Comparison of ENCODE assay signal across 8 cellular contexts in the genomic region with DNA sequence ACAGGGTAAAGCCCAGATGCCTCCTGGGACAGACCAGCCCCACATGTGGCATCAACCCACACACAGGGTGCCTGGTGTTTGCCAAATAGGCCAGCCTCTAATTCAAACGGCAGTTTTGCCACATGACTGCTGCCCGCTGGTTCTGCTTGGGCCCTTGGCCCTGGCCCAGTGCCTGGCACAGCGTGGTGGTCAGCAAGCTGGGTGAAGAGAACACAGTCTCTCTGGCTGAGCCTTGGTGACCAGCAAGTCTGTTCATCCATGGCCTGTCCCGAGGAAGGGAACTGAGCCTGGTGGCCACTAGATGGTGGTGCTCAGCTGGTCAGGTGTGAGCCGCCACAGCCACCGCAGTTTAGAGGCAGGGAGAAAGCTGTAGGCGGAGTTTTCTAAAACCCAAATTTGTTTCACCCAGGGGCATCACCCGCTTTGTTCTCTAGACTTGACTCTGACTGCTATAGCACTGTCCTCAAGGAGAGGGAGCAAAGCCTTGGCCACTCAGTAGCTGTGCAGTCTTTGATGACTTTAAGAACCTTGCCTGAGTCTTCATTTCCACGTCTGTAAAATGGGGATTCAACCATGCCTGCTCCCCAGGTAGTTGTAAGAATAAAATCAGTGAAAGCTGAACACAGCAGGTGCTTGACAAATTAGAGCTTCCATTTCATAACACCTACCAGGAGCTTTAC. TPM values are rescaled to one million over a fixed set of nuclear protein-coding genes. Genes with fewer than 3 reads are reported as not detected.
DNase-seq lines count a peak whose midpoint lies in the region; ATAC-seq and TF ChIP-seq lines count a peak whose summit lies in the region.

No MANE protein-coding gene starts in this region.

- intact Hi-C loops in ascending aorta (cut with DNase I) (loop anchor here (1.0 to 5.0 kb wide), 4 partner anchors 102 to 277 kb away; a partner anchor contains a TSS), right cardiac atrium (cut with DNase I) (loop anchor here (2.0 to 10.0 kb wide), 6 partner anchors 101 to 277 kb away; no protein-coding TSS in a partner anchor)

- H3K27ac Mint-ChIP-seq in GM23338 (no peak overlapping the region), T-helper 17 cell (no peak overlapping the region)

- H3K4me3 Mint-ChIP-seq in GM23338 (no peak overlapping the region; the same call in 2 of the 3 replicates), T-helper 17 cell (no peak overlapping the region)

- 11% methylated on average over 9 of the region's 9 CpGs for WGBS in right cardiac atrium

- H4K20me1 ChIP-seq in GM23338 (replicated peaks; ENCODE audit: insufficient read depth): no peaks in the 10 kb centered on the region

- H3K27me3 ChIP-seq in GM23338 (ENCODE audit: insufficient read depth): no peaks in the 10 kb centered on the region
- no peaks in the 10 kb centered on the region for H3K27me3 ChIP-seq in ascending aorta
- no peaks in the 10 kb centered on the region for H3K27me3 ChIP-seq in right cardiac atrium (ENCODE audit: control insufficient read depth, insufficient read depth)

- no peaks in the 10 kb centered on the region for H3K36me3 ChIP-seq in GM23338 (ENCODE audit: insufficient read depth)
- H3K36me3 ChIP-seq in ascending aorta: no peaks in the 10 kb centered on the region

- peaks cover 37% of the 10 kb centered on the region for H3K4me1 Mint-ChIP-seq in GM23338
- no peaks in the 10 kb centered on the region for H3K4me1 Mint-ChIP-seq in T-helper 17 cell

- H3K4me3 ChIP-seq in GM23338 (no peak overlapping the region), ascending aorta (no peak overlapping the region), right cardiac atrium (ENCODE audit: low read length) (no peak overlapping the region)

- H3K79me2 ChIP-seq in GM23338 (replicated peaks; ENCODE audit: insufficient read depth): no peaks in the 10 kb centered on the region

- peak overlapping the region; percentile 41; the same call in 1 of the 2 replicates for H2AFZ ChIP-seq in GM23338

- no peaks in the 10 kb centered on the region for H3K9me3 Mint-ChIP-seq in GM23338

- TF ChIP-seq CTCF in GM23338 (conservative IDR thresholded peaks at IDR 0.05; ENCODE audit: low read depth in 2 of 2): peak; percentile 76 to 98
- TF ChIP-seq CTCF in ascending aorta (IDR thresholded peaks at IDR 0.05): peak; percentile 82 to 90 (median 89)

- 0 out of 2 replicates have a peak, but pooled peaks cover 18% of the 10 kb centered on the region for H3F3A ChIP-seq in GM23338 (replicated peaks; ENCODE audit: low read depth)

- H3K9me3 ChIP-seq in T-helper 17 cell (ENCODE audit: control insufficient read depth, low read length, poor library complexity, severe bottlenecking): no peaks in the 10 kb centered on the region
- no peaks in the 10 kb centered on the region for H3K9me3 ChIP-seq in ascending aorta
- no peaks in the 10 kb centered on the region for H3K9me3 ChIP-seq in right cardiac atrium (ENCODE audit: control insufficient read depth, low read length)

- peak; percentile 87 for ATAC-seq in GM23338
- peak; percentile 87 for ATAC-seq in T-helper 17 cell
- peak; percentile 88 to 89 for ATAC-seq in right cardiac atrium
- ATAC-seq in GM19324 (IDR thresholded peaks at IDR 0.05; ENCODE audit: low FRiP score, unreplicated experiment): no peak

- no peak overlapping the region for H3K27ac ChIP-seq in GM23338 (ENCODE audit: low read depth)
- peak overlapping the region in 1 of 2 donors; percentile 30 for H3K27ac ChIP-seq in ascending aorta
- H3K27ac ChIP-seq in right cardiac atrium (ENCODE audit: low read length): no peak overlapping the region

- no peaks in the 10 kb centered on the region for H3K9me2 ChIP-seq in GM23338 (ENCODE audit: insufficient read depth)

- peaks cover 22% of the 10 kb centered on the region for H3K27me3 Mint-ChIP-seq in GM23338 (ENCODE audit: insufficient read depth, low read depth, poor library complexity)
- H3K27me3 Mint-ChIP-seq in T-helper 17 cell: peaks cover 34% of the 10 kb centered on the region

- H3K4me1 ChIP-seq in GM23338 (ENCODE audit: insufficient read depth) (peaks cover 12% of the 10 kb centered on the region; the same call in 1 of the 2 replicates), ascending aorta (peaks cover 12 to 24% of the 10 kb centered on the region in 2 donors), right cardiac atrium (ENCODE audit: control insufficient read depth, insufficient read depth, low read length) (peaks cover 2% of the 10 kb centered on the region)

- H3K36me3 Mint-ChIP-seq in GM23338 (ENCODE audit: low read depth): peaks cover 4% of the 10 kb centered on the region; the same call in 2 of the 3 replicates
- no peaks in the 10 kb centered on the region for H3K36me3 Mint-ChIP-seq in T-helper 17 cell (ENCODE audit: low read depth)

- DNase-seq in DMS 273 treated with DMSO at 0.1 percent for 48 hours (lab: John Stamatoyannopoulos, UW) (peak; percentile 38), GM23338 (ENCODE audit: low spot score) (peak; percentile 91), NCI-H1105 treated with DMSO at 0.1 percent for 48 hours (lab: John Stamatoyannopoulos, UW) (peak; percentile 46), T-helper 17 cell (peak; percentile 29 to 35 (median 32)), ascending aorta (ENCODE audit: low spot score in 2 of 2) (peak; percentile 54 to 90), right cardiac atrium (peak; percentile 82 to 93 (median 90)), retina (peak; percentile 82)

- peak overlapping the region; percentile 68 for H3K4me2 ChIP-seq in GM23338

TF ChIP-seq in GM23338, 12 proteins besides CTCF, POLR2A, EP300 and RAD21:
- TF ChIP-seq EZH2phosphoT487 (IDR thresholded peaks at IDR 0.05; ENCODE audit: unreplicated experiment): no peak

RNA-seq across cellular contexts. Expression of a gene that starts 4.7 kb away (rescaled TPM):
- 4.0 and 5.1 TPM in 2 replicates for total RNA-seq in GM23338 (2014; rRNA removed; shearing (Covaris generic))
- polyA plus RNA-seq in GM23338 (2016; fragmentation: Nextera tagmentation; extraction: Ambion mirVana) (0.15 and 0.73 TPM in 2 replicates), right cardiac atrium (7.8 TPM)
- total RNA-seq in T-helper 17 cell (under 1 TPM in 1 of 2 donors, not detected in 1; 0.18 TPM), ascending aorta (1.7 TPM), right cardiac atrium (1 to 10 TPM; 4.6 to 8.3 (median 4.8) TPM)

RNA-seq across cellular contexts. Expression of a gene that starts 20.8 kb away (rescaled TPM):
- 196 and 203 TPM in 2 replicates for total RNA-seq in GM23338 (2014; rRNA removed; shearing (Covaris generic))
- polyA plus RNA-seq in GM23338 (2016; fragmentation: Nextera tagmentation; extraction: Ambion mirVana) (52.5 and 61.6 TPM in 2 replicates), right cardiac atrium (27.7 TPM)
- total RNA-seq in T-helper 17 cell (100 to 1,000 TPM; 109 to 133 TPM), ascending aorta (126 TPM), right cardiac atrium (10 to 100 TPM; 54.8 to 73.0 (median 59.5) TPM)

RNA-seq across cellular contexts. Expression of a gene that starts 27.5 kb away (rescaled TPM):
- 27.1 and 28.4 TPM in 2 replicates for total RNA-seq in GM23338 (2014; rRNA removed; shearing (Covaris generic))
- 13.5 and 14.1 TPM in 2 replicates for polyA plus RNA-seq in GM23338 (2016; fragmentation: Nextera tagmentation; extraction: Ambion mirVana)
- under 1 TPM in 1 of 2 donors, not detected in 1; 0.08 TPM for total RNA-seq in T-helper 17 cell
- not detected for total RNA-seq in ascending aorta
- 1 to 10 TPM in 3 of 4 donors, under 1 TPM in 1; 0.08 to 1.4 (median 1.1) TPM for total RNA-seq in right cardiac atrium
- 0.25 TPM for polyA plus RNA-seq in right cardiac atrium

RNA-seq across cellular contexts. Expression of a gene that starts 48.1 kb away (rescaled TPM):
- 4.9 and 14.4 TPM in 2 replicates for total RNA-seq in GM23338 (2014; rRNA removed; shearing (Covaris generic))
- polyA plus RNA-seq in GM23338 (2016; fragmentation: Nextera tagmentation; extraction: Ambion mirVana) (4.3 and 6.8 TPM in 2 replicates), right cardiac atrium (2.0 TPM)
- total RNA-seq in T-helper 17 cell (not detected), ascending aorta (not detected), right cardiac atrium (1 to 10 TPM in 3 of 4 donors, under 1 TPM in 1; 0.81 to 1.7 (median 1.6) TPM)

Comparison
In these comparisons a context has a peak if more than half of its experiments do, and no peak if none do; other contexts are left out.
1. DNase-seq: peak in every context shown above with its lines; median percentile 91 in GM23338; 90 in right cardiac atrium; 82 in retina; 72 in ascending aorta; 46 in NCI-H1105 treated with DMSO at 0.1 percent for 48 hours; 38 in DMS 273 treated with DMSO at 0.1 percent for 48 hours; 32 in T-helper 17 cell.
2. RNA of a gene that starts 27.5 kb away (total RNA-seq): 27.1 to 28.4 TPM in GM23338; 0.08 to 1.4 TPM in right cardiac atrium, 0.08 TPM in T-helper 17 cell and not detected in ascending aorta (single experiment); every median in the first group is over 10 times any median in the second.